Comparison of ENCODE assay signal across 22 cellular contexts in genomic region chr16:57668259-57668563, GRCh38. TPM values are rescaled to one million over a fixed set of nuclear protein-coding genes. Genes with fewer than 3 reads are reported as not detected.
DNase-seq lines count a peak whose midpoint lies in the region; ATAC-seq, FAIRE-seq and TF ChIP-seq lines count a peak whose summit lies in the region.
"Had no signal": no experiment of that assay in that cellular context is flagged by ENCODE, and none has a peak within 500 bp of the region (broad histone marks: within the 10 kb centered on the region; RNA-seq: fewer than 3 reads in every experiment).

TSS of gene ADGRG3 (plus strand) at chr16:57668306. CDS start at chr16:57668348, 42 bp downstream.

- H3K27ac ChIP-seq in BLaER1 (0 out of 2 replicates have a peak within 1 kb of the TSS, but pooled peaks have one; percentile 12), PC-9 (peak within 1 kb of the TSS; percentile 4; the same call in 1 of the 2 replicates), HepG2 (ENCODE audit: extremely low read length, insufficient read depth, low read length) (peak within 1 kb of the TSS; percentile 79), neural progenitor cell (no peak within 1 kb of the TSS)
- H3K27ac ChIP-seq: GM23248, SJSA1, WERI-Rb-1 had no signal

- H3K27me3 ChIP-seq in BLaER1 (no peaks in the 10 kb centered on the region), PC-9 (ENCODE audit: insufficient read depth, low read depth) (no peaks in the 10 kb centered on the region), HepG2 (ENCODE audit: control insufficient read depth in 1 of 2, insufficient read depth in 2 of 2, low read length in 2 of 2) (no peaks in the 10 kb centered on the region), neural progenitor cell (no peaks in the 10 kb centered on the region)
- H3K27me3 ChIP-seq: SJSA1 had no signal

- FAIRE-seq in HepG2 (lab: Jason Lieb, UNC) = no peak
- FAIRE-seq: frontal cortex, keratinocyte, urothelium cell line had no signal

- WGBS in HepG2 (ENCODE audit: low lambda C conversion rate) = 61% methylated on average over 11 of the region's 11 CpGs

- CTCF ChIA-PET in PC-9 (lab: Charles Lee) (interaction anchor here (1.1 kb wide), 1 partner anchor 45 kb away, joined by 3 read pairs; no protein-coding TSS in a partner anchor), HepG2 (lab: Yijun Ruan, JAX; ENCODE audit: low intra/inter-chr PET ratio, low total read pairs) (interaction anchor here (0.9 to 2.6 kb wide), 4 partner anchors 19 to 89 kb away, joined by 3 to 14 read pairs (median 4); partner anchors contain the start of gene DRC7)

- no TSS peak for BruUV-seq in PC-9 (replicated peaks; lab: Mats Ljungman, UMichigan)
- no TSS peak for BruUV-seq in HepG2 (replicated peaks; lab: Mats Ljungman, UMichigan)

- POLR2A ChIA-PET in PC-9 (lab: Charles Lee; ENCODE audit: unreplicated experiment) (interaction anchor here (0.6 kb wide), 1 partner anchor 465 kb away, joined by 6 read pairs; no protein-coding TSS in a partner anchor), HepG2 (lab: Yijun Ruan, JAX) (interaction anchor here (1.0 to 2.2 kb wide), 13 partner anchors 9 to 68 kb away, joined by 3 to 41 read pairs (median 8); partner anchors contain the start of genes DRC7 and KATNB1)

- H4K20me1 ChIP-seq in BLaER1 (no peaks in the 10 kb centered on the region), PC-9 (ENCODE audit: insufficient read depth) (no peaks in the 10 kb centered on the region), HepG2 (ENCODE audit: insufficient read depth, low read length) (no peaks in the 10 kb centered on the region), neural progenitor cell (ENCODE audit: low read depth) (no peaks in the 10 kb centered on the region)

- peak within 1 kb of the TSS; percentile 34 for H3K27ac Mint-ChIP-seq in neural progenitor cell
- H3K27ac Mint-ChIP-seq: CD4-positive, CD25-positive, alpha-beta regulatory T cell had no signal

- TF ChIP-seq CTCF in PC-9 (conservative IDR thresholded peaks at IDR 0.05) (no peak), HepG2 (CRISPR knock-in tag; IDR thresholded peaks at IDR 0.05) (no peak), neural progenitor cell (IDR thresholded peaks at IDR 0.05) (no peak)

- H3K9me3 ChIP-seq in BLaER1 = no peaks in the 10 kb centered on the region
- H3K9me3 ChIP-seq in PC-9 (ENCODE audit: insufficient read depth, low read depth) = no peaks in the 10 kb centered on the region
- no peaks in the 10 kb centered on the region for H3K9me3 ChIP-seq in HepG2 (ENCODE audit: low read length)
- no peaks in the 10 kb centered on the region for H3K9me3 ChIP-seq in neural progenitor cell (ENCODE audit: low read depth)
- H3K9me3 ChIP-seq: SJSA1 had no signal

- no peaks in the 10 kb centered on the region for H3K36me3 Mint-ChIP-seq in neural progenitor cell
- H3K36me3 Mint-ChIP-seq: CD4-positive, CD25-positive, alpha-beta regulatory T cell had no signal

- in situ Hi-C loops in HepG2 (cut with HindIII; ENCODE audit: extremely low pct_ligation_motif_present, low pct_unique_long_range_greater_than_20kb) = loop anchor here (5.0 kb wide), 1 partner anchor 49 kb away; no protein-coding TSS in a partner anchor

- ATAC-seq in HepG2 (no peak), HG02973 (IDR thresholded peaks at IDR 0.05; ENCODE audit: unreplicated experiment) (no peak)
- ATAC-seq: Panc1 had no signal

- H3F3A ChIP-seq in PC-9 (ENCODE audit: insufficient read depth, low read depth) (peaks cover 15% of the 10 kb centered on the region), neural progenitor cell (ENCODE audit: low read depth) (no peaks in the 10 kb centered on the region)

- no peak within 1 kb of the TSS for H2AFZ ChIP-seq in PC-9
- H2AFZ ChIP-seq in HepG2 (ENCODE audit: low read length) = no peak within 1 kb of the TSS
- no peak within 1 kb of the TSS for H2AFZ ChIP-seq in neural progenitor cell (replicated peaks)
- H2AFZ ChIP-seq: GM23248 had no signal

- H3K79me2 ChIP-seq in PC-9 (ENCODE audit: low read depth) (no peaks in the 10 kb centered on the region), HepG2 (ENCODE audit: insufficient read depth, low read length) (no peaks in the 10 kb centered on the region), neural progenitor cell (ENCODE audit: low read depth) (no peaks in the 10 kb centered on the region)

- peaks cover 11% of the 10 kb centered on the region for H3K27me3 Mint-ChIP-seq in neural progenitor cell (ENCODE audit: insufficient read depth, low read depth)

- H3K36me3 ChIP-seq in BLaER1 (peaks cover 4% of the 10 kb centered on the region; the same call in 1 of the 2 replicates), PC-9 (ENCODE audit: low read depth) (no peaks in the 10 kb centered on the region), HepG2 (replicated peaks in 1 of 2; ENCODE audit: control insufficient read depth in 1 of 2, insufficient read depth in 2 of 2, low read length in 2 of 2) (no peaks in the 10 kb centered on the region), neural progenitor cell (no peaks in the 10 kb centered on the region)
- H3K36me3 ChIP-seq: SJSA1, WERI-Rb-1 had no signal

- peak; percentile 43 to 58 for DNase-seq in PC-9
- no peak for DNase-seq in HepG2 (ENCODE audit: low spot score)
- DNase-seq in neural progenitor cell (ENCODE audit: low spot score) = no peak
- DNase-seq in SK-N-DZ (ENCODE audit: low spot score) = no peak
- DNase-seq in stimulated activated CD4-positive, alpha-beta T cell treated with anti-CD3 and anti-CD28 coated beads, Interleukin-1b, Interleukin-23, amount 100 ng/mL, for 48 hours = no peak
- no peak for DNase-seq in GM19240 (ENCODE audit: insufficient read length, low spot score)
- DNase-seq: activated gamma-delta T cell treated with Interleukin-2 at 50 U/mL for 16 hours; CD4-positive, CD25-positive, alpha-beta regulatory T cell; GM23248; KG1; NCI-H2029 treated with DMSO at 0.1 percent for 48 hours; NCI-H345; T-helper 2 cell; WERI-Rb-1 had no signal

- H3K4me2 ChIP-seq in BLaER1 (no peak within 1 kb of the TSS), PC-9 (peak within 1 kb of the TSS; percentile 19; the same call in 1 of the 2 replicates), HepG2 (ENCODE audit: low read depth, low read length) (peak within 1 kb of the TSS; percentile 80), neural progenitor cell (no peak within 1 kb of the TSS)

- no peaks in the 10 kb centered on the region for H3K9me2 ChIP-seq in PC-9 (ENCODE audit: insufficient read depth)

- intact Hi-C loops in PC-9 (cut with micrococcal nuclease; ENCODE audit: unreplicated experiment) (no loop called here), HepG2 (cut with micrococcal nuclease; ENCODE audit: unreplicated experiment) (no loop called here)

- H3K9ac ChIP-seq in BLaER1 (no peak within 1 kb of the TSS), HepG2 (ENCODE audit: insufficient read depth, low read depth, low read length) (peak within 1 kb of the TSS; percentile 68), neural progenitor cell (no peak within 1 kb of the TSS)
- H3K9ac ChIP-seq: GM23248 had no signal

- no peaks in the 10 kb centered on the region for H3K9me3 Mint-ChIP-seq in neural progenitor cell
- H3K9me3 Mint-ChIP-seq: CD4-positive, CD25-positive, alpha-beta regulatory T cell had no signal

- H3K4me1 ChIP-seq in BLaER1 (peaks cover 12% of the 10 kb centered on the region), PC-9 (replicated peaks; ENCODE audit: insufficient read depth) (peaks cover 21% of the 10 kb centered on the region), HepG2 (ENCODE audit: insufficient read depth, low read length) (peaks cover 69% of the 10 kb centered on the region), neural progenitor cell (no peaks in the 10 kb centered on the region)

- TF ChIP-seq POLR2A in HepG2 (IDR thresholded peaks at IDR 0.05; ENCODE audit: insufficient read depth in 1 of 2, low read depth in 2 of 2, low read length in 2 of 2) = peak in 1 of 2 experiments; percentile 21; a peak in 1 of 4 replicates

- peaks cover 5% of the 10 kb centered on the region for H3K4me1 Mint-ChIP-seq in neural progenitor cell
- H3K4me1 Mint-ChIP-seq: CD4-positive, CD25-positive, alpha-beta regulatory T cell had no signal

- no peak within 1 kb of the TSS for H3K4me3 Mint-ChIP-seq in neural progenitor cell
- H3K4me3 Mint-ChIP-seq: CD4-positive, CD25-positive, alpha-beta regulatory T cell had no signal

- H3K4me3 ChIP-seq in BLaER1 (no peak within 1 kb of the TSS), PC-9 (no peak within 1 kb of the TSS), HepG2 (replicated peaks in 1 of 3; ENCODE audit: insufficient read depth in 1 of 3, low read depth in 2 of 3, low read length in 3 of 3) (peak within 1 kb of the TSS in 2 of 3 experiments; percentile 50 to 60; a peak in 4 of 6 replicates), neural progenitor cell (no peak within 1 kb of the TSS)
- H3K4me3 ChIP-seq: GM23248, SJSA1 had no signal

- TF ChIP-seq RAD21 in HepG2 (CRISPR knock-in tag; IDR thresholded peaks at IDR 0.05) = no peak

- TF ChIP-seq EP300 in HepG2 (IDR thresholded peaks at IDR 0.05; ENCODE audit: low read depth in 2 of 2, low read length in 2 of 2) = no peak
- TF ChIP-seq EP300 in HepG2 (CRISPR knock-in tag; IDR thresholded peaks at IDR 0.05; ENCODE audit: borderline replicate concordance) = no peak

RNA-seq across cellular contexts. Expression of gene ADGRG3, which starts in this region (rescaled TPM):
- total RNA-seq in PC-9 (2021) (0.25 TPM in 1 of 2 replicates, not detected in the other), HepG2 (2016; rRNA removed; fragmentation: Illumina TruSeq; extraction: Trizol) (1.0 and 2.7 TPM in 2 replicates), neural progenitor cell (ENCODE audit: low replicate concordance) (not detected in 2 replicates)
- total RNA-seq in HepG2 (2016; cell fraction: cytosol; rRNA removed; fragmentation: Illumina TruSeq; extraction: Trizol; ENCODE audit: low read depth) = 0.79 and 1.1 TPM in 2 replicates
- total RNA-seq in HepG2 (2016; cell fraction: insoluble cytoplasmic fraction; rRNA removed; fragmentation: Illumina TruSeq; extraction: Trizol) = 1.1 and 2.2 TPM in 2 replicates
- total RNA-seq in HepG2 (2016; cell fraction: membrane; rRNA removed; fragmentation: Illumina TruSeq; extraction: Trizol) = 1.0 and 1.5 TPM in 2 replicates
- total RNA-seq in HepG2 (2016; cell fraction: nucleus; rRNA removed; fragmentation: Illumina TruSeq; extraction: Trizol) = 2.3 and 2.7 TPM in 2 replicates
- 11.8 and 13.6 TPM in 2 replicates for polyA plus RNA-seq in HepG2 (2011; rRNA removed)
- polyA plus RNA-seq in HepG2 (2011; cell fraction: cytosol; rRNA removed) = 10.8 and 11.2 TPM in 2 replicates
- 21.1 and 23.7 TPM in 2 replicates for polyA plus RNA-seq in HepG2 (2011; cell fraction: nucleus; rRNA removed)
- polyA plus RNA-seq in HepG2 (2012) = 5.8 and 8.1 TPM in 2 replicates
- 0.49 and 0.54 TPM in 2 replicates for polyA plus RNA-seq in HepG2 (2016; cell fraction: cytosol; fragmentation: Illumina TruSeq; extraction: Trizol; ENCODE audit: low read depth)
- 1.3 TPM in 2 replicates for polyA plus RNA-seq in HepG2 (2016; cell fraction: insoluble cytoplasmic fraction; fragmentation: Illumina TruSeq; extraction: Trizol; ENCODE audit: low read depth)
- 0.65 and 1.0 TPM in 2 replicates for polyA plus RNA-seq in HepG2 (2016; cell fraction: membrane; fragmentation: Illumina TruSeq; extraction: Trizol; ENCODE audit: low read depth)
- polyA plus RNA-seq in HepG2 (2016; cell fraction: nucleus; fragmentation: Illumina TruSeq; extraction: Trizol; ENCODE audit: insufficient read depth, low read depth) = 5.4 and 6.5 TPM in 2 replicates
- polyA minus RNA-seq in HepG2 (2011; rRNA and poly(A)+ RNA removed; ENCODE audit: low replicate concordance) = 0.91 and 31.9 TPM in 2 replicates
- 4.7 and 5.3 TPM in 2 replicates for polyA minus RNA-seq in HepG2 (2011; cell fraction: cytosol; rRNA and poly(A)+ RNA removed)
- polyA minus RNA-seq in HepG2 (2011; cell fraction: nucleus; rRNA and poly(A)+ RNA removed) = 8.9 and 10.4 TPM in 2 replicates
- not detected in 2 replicates for polyA plus RNA-seq in SK-N-DZ (2014; cell fraction: cytosol; rRNA removed)
- not detected in 2 replicates for polyA plus RNA-seq in SK-N-DZ (2014; cell fraction: nucleus; rRNA removed)
- total RNA-seq: frontal cortex, GM23248, SJSA1 had no signal
- polyA plus RNA-seq: AG04450; CD4-positive, CD25-positive, alpha-beta regulatory T cell; GM23248; keratinocyte had no signal

Comparison
In these comparisons a context has a peak if more than half of its experiments do, and no peak if none do; other contexts are left out.
1. Peak in DNase-seq, H3K27ac ChIP-seq and H3K4me2 ChIP-seq in PC-9; RNA of the gene not detected or under 1 TPM.
2. H3K4me3 ChIP-seq: peak in HepG2 (2 of 3); none in BLaER1 (single experiment), PC-9 (single experiment) and neural progenitor cell (single experiment).